30 cellular contexts compared by ENCODE assay signal in the genomic region with DNA sequence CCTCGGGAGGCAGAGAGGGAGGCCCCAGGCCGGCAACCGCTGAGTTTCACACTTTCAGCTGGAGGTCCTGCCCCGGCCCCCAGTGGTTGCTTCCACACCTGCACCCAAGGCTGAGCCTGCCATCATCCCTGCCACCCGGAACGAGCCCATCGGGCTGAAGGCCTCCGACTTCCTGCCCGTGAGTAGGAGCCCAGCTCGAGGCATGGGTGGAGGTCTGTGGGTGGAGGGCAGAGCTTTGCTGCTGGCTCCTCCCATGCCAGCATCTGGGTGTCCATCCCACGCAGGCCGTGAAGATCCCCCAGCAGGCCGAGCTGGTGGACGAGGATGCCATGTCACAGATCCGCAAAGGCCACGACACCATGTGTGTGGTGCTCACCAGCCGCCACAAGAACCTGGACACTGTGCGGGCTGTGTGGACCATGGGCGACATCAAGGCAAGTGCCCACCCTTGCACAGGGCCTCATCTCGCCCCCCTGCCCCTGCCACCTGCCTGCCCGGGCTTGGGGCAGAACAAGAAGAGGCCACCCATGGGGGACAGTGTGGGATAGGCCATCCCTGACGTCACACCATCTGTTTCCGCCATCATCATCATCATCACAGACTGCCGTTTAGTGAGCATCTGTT. TPM values are rescaled to one million over a fixed set of nuclear protein-coding genes. Genes with fewer than 3 reads are reported as not detected.
DNase-seq lines count a peak whose midpoint lies in the region; ATAC-seq, FAIRE-seq and TF ChIP-seq lines count a peak whose summit lies in the region.
"Had no signal": no experiment of that assay in that cellular context is flagged by ENCODE, and none has a peak within 500 bp of the region (broad histone marks: within the 10 kb centered on the region; RNA-seq: fewer than 3 reads in every experiment).

No MANE protein-coding gene starts in this region.

- H3K9ac ChIP-seq in K562 (ENCODE audit: insufficient read depth in 1 of 2, low read depth in 2 of 2, low read length in 2 of 2) (no peak overlapping the region), neural progenitor cell (no peak overlapping the region)
- H3K9ac ChIP-seq: KMS-11 had no signal

- WGBS in K562 (ENCODE audit: insufficient coverage, low coverage, missing lambda C conversion rate) = 92% methylated on average over 21 of the region's 24 CpGs

- no peak for TF ChIP-seq POLR2A in K562 (conservative IDR thresholded peaks at IDR 0.05)

- H3K4me3 ChIP-seq in A673 (ENCODE audit: low read depth, low read length, poor library complexity, severe bottlenecking) = no peak overlapping the region
- no peak overlapping the region for H3K4me3 ChIP-seq in GM12865 (ENCODE audit: low read depth, low read length)
- no peak overlapping the region for H3K4me3 ChIP-seq in K562
- H3K4me3 ChIP-seq in lower lobe of right lung = no peak overlapping the region
- H3K4me3 ChIP-seq in neural progenitor cell = no peak overlapping the region
- H3K4me3 ChIP-seq: Peyer's patch, SK-N-MC, thyroid gland had no signal

- no peak for ATAC-seq in K562
- ATAC-seq in lower lobe of right lung = no peak
- ATAC-seq: activated CD8-positive, alpha-beta memory T cell treated with anti-CD3 and anti-CD28 coated beads, Interleukin-2, amount 10 ng/mL, durations not matched to agents 7 days and 5 days; activated naive CD4-positive, alpha-beta T cell treated with anti-CD3 and anti-CD28 coated beads, Interleukin-2, amount 50 U/mL, for 72 hours; HCT116; left colon; stimulated activated naive CD8-positive, alpha-beta T cell treated with anti-CD3 and anti-CD28 coated beads, Interleukin-15, Interleukin-2, amounts not matched to agents 100 U/mL and 50 U/mL, for 24 hours had no signal

- POLR2A ChIA-PET in A673 (lab: Charles Lee; ENCODE audit: low non-redundant PET) (no interaction called here), K562 (lab: Yijun Ruan, JAX) (interaction anchor here (0.6 to 1.2 kb wide), 2 partner anchors 15 to 234 kb away, joined by 3 to 4 read pairs; no protein-coding TSS in a partner anchor)

- peaks cover 12% of the 10 kb centered on the region for H3K27me3 Mint-ChIP-seq in neural progenitor cell (ENCODE audit: insufficient read depth, low read depth)
- H3K27me3 Mint-ChIP-seq: activated CD4-positive, alpha-beta T cell treated with anti-CD3 and anti-CD28 coated beads, Interleukin-2, amount 10 ng/mL, durations not matched to agents 24 days and 14 days; activated CD8-positive, alpha-beta memory T cell treated with anti-CD3 and anti-CD28 coated beads, Interleukin-2, amount 10 ng/mL, durations not matched to agents 7 days and 5 days; naive B cell had no signal

- H3K27ac Mint-ChIP-seq in neural progenitor cell = no peak overlapping the region
- H3K27ac Mint-ChIP-seq: activated CD4-positive, alpha-beta T cell treated with anti-CD3 and anti-CD28 coated beads, Interleukin-2, amount 10 ng/mL, durations not matched to agents 24 days and 14 days; activated CD8-positive, alpha-beta memory T cell treated with anti-CD3 and anti-CD28 coated beads, Interleukin-2, amount 10 ng/mL, durations not matched to agents 7 days and 5 days; T-helper 2 cell treated with Interferon-gamma antibody and Interleukin-4, amounts not matched to agents 5 μg/mL and 100 μg/mL, for 36 hours had no signal

- H3K79me2 ChIP-seq in K562 (ENCODE audit: control insufficient read depth, insufficient read depth, low read length) = no peaks in the 10 kb centered on the region
- no peaks in the 10 kb centered on the region for H3K79me2 ChIP-seq in neural progenitor cell (ENCODE audit: low read depth)

- H3K4me2 ChIP-seq in K562 (ENCODE audit: insufficient read depth, low read length) (no peak overlapping the region), neural progenitor cell (no peak overlapping the region)
- H3K4me2 ChIP-seq: KMS-11 had no signal

- H3F3A ChIP-seq in neural progenitor cell (ENCODE audit: low read depth) = no peaks in the 10 kb centered on the region

- TF ChIP-seq CTCF in A673 (conservative IDR thresholded peaks at IDR 0.05; ENCODE audit: low read depth, low read length) (0 out of 2 replicates have a peak, but pooled peaks have one; percentile 19), GM12865 (IDR thresholded peaks at IDR 0.05; ENCODE audit: insufficient read depth, low read depth, low read length, missing control alignments) (peak; percentile 5), K562 (IDR thresholded peaks at IDR 0.05 in 2 of 3, conservative IDR thresholded peaks at IDR 0.05 in 1 of 3; ENCODE audit: insufficient read depth in 2 of 3, low read depth in 1 of 3, low read length in 3 of 3) (no peak), lower lobe of right lung (IDR thresholded peaks at IDR 0.05) (no peak), neural progenitor cell (IDR thresholded peaks at IDR 0.05) (no peak)

- CTCF ChIA-PET in A673 (lab: Charles Lee) (no interaction called here), K562 (lab: Yijun Ruan, JAX; ENCODE audit: low intra/inter-chr PET ratio) (no interaction called here)

- no peaks in the 10 kb centered on the region for H3K36me3 Mint-ChIP-seq in neural progenitor cell
- H3K36me3 Mint-ChIP-seq: activated CD8-positive, alpha-beta memory T cell treated with anti-CD3 and anti-CD28 coated beads, Interleukin-2, amount 10 ng/mL, durations not matched to agents 7 days and 5 days; activated naive CD4-positive, alpha-beta T cell treated with anti-CD3 and anti-CD28 coated beads, Interleukin-2, amount 50 U/mL, for 72 hours had no signal

- in situ Hi-C loops in K562 (cut with MboI) = loop anchor here (10.0 kb wide), 1 partner anchor 250 kb away; a partner anchor contains a TSS

- H3K9me3 Mint-ChIP-seq in neural progenitor cell = no peaks in the 10 kb centered on the region
- H3K9me3 Mint-ChIP-seq: activated CD4-positive, alpha-beta T cell treated with anti-CD3 and anti-CD28 coated beads, Interleukin-2, amount 10 ng/mL, durations not matched to agents 24 days and 14 days; activated naive CD4-positive, alpha-beta T cell treated with anti-CD3 and anti-CD28 coated beads, Interleukin-2, amount 50 U/mL, for 72 hours; naive B cell; T-helper 2 cell treated with Interferon-gamma antibody and Interleukin-4, amounts not matched to agents 5 μg/mL and 100 μg/mL, for 36 hours had no signal

- H2AFZ ChIP-seq in K562 (ENCODE audit: low read depth, low read length) = no peak overlapping the region
- H2AFZ ChIP-seq in neural progenitor cell (replicated peaks) = no peak overlapping the region

- H3K27me3 ChIP-seq in A673 (replicated peaks; ENCODE audit: insufficient read depth, low read depth, low read length, poor library complexity) = no peaks in the 10 kb centered on the region
- no peaks in the 10 kb centered on the region for H3K27me3 ChIP-seq in K562 (ENCODE audit: control insufficient read depth in 2 of 2, insufficient read depth in 2 of 2, low read length in 2 of 2)
- H3K27me3 ChIP-seq in lower lobe of right lung (ENCODE audit: low read depth) = no peaks in the 10 kb centered on the region
- no peaks in the 10 kb centered on the region for H3K27me3 ChIP-seq in neural progenitor cell
- H3K27me3 ChIP-seq: Peyer's patch, thyroid gland had no signal

- H3K36me3 ChIP-seq in A673 (ENCODE audit: insufficient read depth, low read length, poor library complexity, severe bottlenecking) = peaks cover 61% of the 10 kb centered on the region
- H3K36me3 ChIP-seq in K562 (ENCODE audit: control insufficient read depth, insufficient read depth, low read length) = peaks cover 78% of the 10 kb centered on the region; the same call in 2 of the 3 replicates
- H3K36me3 ChIP-seq in lower lobe of right lung = peaks cover 57% of the 10 kb centered on the region
- H3K36me3 ChIP-seq in neural progenitor cell = no peaks in the 10 kb centered on the region

- DNase-seq in A673 (ENCODE audit: low spot score) (no peak), GM12865 (ENCODE audit: low read depth) (no peak), K562 (ENCODE audit: extremely low read depth in 1 of 4, low spot score in 3 of 4) (no peak), lower lobe of right lung (peak; percentile 44), T-helper 9 cell (no peak), HUDEP-2 (lab: John Stamatoyannopoulos, UW; ENCODE audit: unreplicated experiment in 76 of 76) (no peak), NCI-H1417 treated with DMSO at 0.1 percent for 48 hours (lab: John Stamatoyannopoulos, UW) (no peak), neural progenitor cell (ENCODE audit: low spot score) (no peak)
- DNase-seq: activated CD4-positive, alpha-beta T cell treated with anti-CD3 and anti-CD28 coated beads, Interleukin-2, amount 10 ng/mL, durations not matched to agents 24 days and 14 days; activated CD8-positive, alpha-beta memory T cell treated with anti-CD3 and anti-CD28 coated beads, Interleukin-2, amount 10 ng/mL, durations not matched to agents 7 days and 5 days; anterior cingulate cortex; cerebellar nuclear complex; DMS79 treated with DMSO at 0.1 percent for 48 hours; head of caudate nucleus; left colon; naive B cell; NCI-H1694; NCI-H2171 treated with DMSO at 0.1 percent for 48 hours; NCI-H524; Peyer's patch; stimulated activated CD4-positive, alpha-beta T cell treated with anti-CD3 and anti-CD28 coated beads, Interleukin-4, amount 100 ng/mL, for 4 hours; stimulated activated naive CD8-positive, alpha-beta T cell treated with anti-CD3 and anti-CD28 coated beads, Interleukin-15, Interleukin-2, amounts not matched to agents 100 U/mL and 50 U/mL, for 24 hours; thyroid gland had no signal

- no peak for TF ChIP-seq EP300 in K562 (IDR thresholded peaks at IDR 0.05; ENCODE audit: low read length)

- H3K27ac ChIP-seq in A673 (ENCODE audit: low read depth, low read length, poor library complexity, severe bottlenecking) (no peak overlapping the region), K562 (ENCODE audit: extremely low read depth, low read depth, low read length) (no peak overlapping the region), lower lobe of right lung (no peak overlapping the region), neural progenitor cell (no peak overlapping the region)
- H3K27ac ChIP-seq: C4-2B, KMS-11, Peyer's patch, SK-N-MC, thyroid gland, VCaP had no signal

- intact Hi-C loops in A673 (cut with micrococcal nuclease; ENCODE audit: unreplicated experiment) (loop anchor here (5.0 to 10.0 kb wide), 4 partner anchors 92 to 247 kb away; a partner anchor contains a TSS), K562 (cut with micrococcal nuclease) (no loop called here), lower lobe of right lung (cut with DNase I) (no loop called here)

- FAIRE-seq in K562 (lab: Jason Lieb, UNC) = no peak

- peaks cover 28% of the 10 kb centered on the region for H3K4me1 ChIP-seq in A673 (ENCODE audit: insufficient read depth, low read length, poor library complexity, severe bottlenecking)
- peaks cover 0 to 54% of the 10 kb centered on the region in 2 experiments; a peak in 3 of 5 replicates for H3K4me1 ChIP-seq in K562 (replicated peaks in 1 of 2; ENCODE audit: control insufficient read depth in 2 of 2, insufficient read depth in 2 of 2, low read length in 2 of 2)
- H3K4me1 ChIP-seq in lower lobe of right lung = peaks cover 12% of the 10 kb centered on the region
- no peaks in the 10 kb centered on the region for H3K4me1 ChIP-seq in neural progenitor cell
- H3K4me1 ChIP-seq: Peyer's patch had no signal

- H3K4me3 Mint-ChIP-seq in neural progenitor cell = no peak overlapping the region
- H3K4me3 Mint-ChIP-seq: activated CD4-positive, alpha-beta T cell treated with anti-CD3 and anti-CD28 coated beads, Interleukin-2, amount 10 ng/mL, durations not matched to agents 24 days and 14 days; activated CD8-positive, alpha-beta memory T cell treated with anti-CD3 and anti-CD28 coated beads, Interleukin-2, amount 10 ng/mL, durations not matched to agents 7 days and 5 days; naive B cell; T-helper 2 cell treated with Interferon-gamma antibody and Interleukin-4, amounts not matched to agents 5 μg/mL and 100 μg/mL, for 36 hours had no signal

- peaks cover 4% of the 10 kb centered on the region for H4K20me1 ChIP-seq in K562 (replicated peaks; ENCODE audit: control insufficient read depth, insufficient read depth, low read length)
- H4K20me1 ChIP-seq in neural progenitor cell (ENCODE audit: low read depth) = no peaks in the 10 kb centered on the region

- no peak for TF ChIP-seq RAD21 in K562 (CRISPR knock-in tag; conservative IDR thresholded peaks at IDR 0.05 in 1 of 2, IDR thresholded peaks at IDR 0.05 in 1 of 2)

- BruUV-seq in A673 (replicated peaks; lab: Mats Ljungman, UMichigan) = no TSS peak
- BruUV-seq in K562 (replicated peaks; lab: Mats Ljungman, UMichigan) = no TSS peak

- H3K9me1 ChIP-seq in K562 (ENCODE audit: control insufficient read depth, insufficient read depth, low read length) = no peaks in the 10 kb centered on the region

- peaks cover 2% of the 10 kb centered on the region for H3K4me1 Mint-ChIP-seq in neural progenitor cell
- H3K4me1 Mint-ChIP-seq: activated CD4-positive, alpha-beta T cell treated with anti-CD3 and anti-CD28 coated beads, Interleukin-2, amount 10 ng/mL, durations not matched to agents 24 days and 14 days had no signal

- no peaks in the 10 kb centered on the region for H3K9me3 ChIP-seq in A673 (ENCODE audit: low read depth, low read length, poor library complexity, severe bottlenecking)
- H3K9me3 ChIP-seq in K562 (replicated peaks; ENCODE audit: control insufficient read depth, insufficient read depth, low read depth, low read length) = no peaks in the 10 kb centered on the region
- no peaks in the 10 kb centered on the region for H3K9me3 ChIP-seq in lower lobe of right lung
- H3K9me3 ChIP-seq in neural progenitor cell (ENCODE audit: low read depth) = no peaks in the 10 kb centered on the region
- H3K9me3 ChIP-seq: Peyer's patch, thyroid gland had no signal

RNA-seq across cellular contexts. Expression of a gene that starts 19.6 kb away (rescaled TPM):
- total RNA-seq in A673 (2021) (55.7 and 58.5 TPM in 2 replicates), K562 (2014; rRNA removed) (41.7 and 49.9 TPM in 2 replicates), K562 (2014; rRNA removed; fragmentation: Illumina TruSeq; extraction: Trizol) (11.0 and 12.4 TPM in 2 replicates), K562 (2015; rRNA removed; fragmentation: Illumina TruSeq; extraction: Trizol) (16.2 and 19.2 TPM in 2 replicates), K562 (2021) (50.2 and 52.6 TPM in 2 replicates), lower lobe of right lung (18.0 TPM), neural progenitor cell (ENCODE audit: low replicate concordance) (33.5 and 48.2 TPM in 2 replicates)
- 32.2 and 108 TPM in 2 replicates for total RNA-seq in K562 (2011; cell fraction: chromatin; rRNA removed; ENCODE audit: low replicate concordance)
- 85.9 and 107 TPM in 2 replicates for total RNA-seq in K562 (2011; cell fraction: nucleolus; rRNA removed)
- total RNA-seq in K562 (2011; cell fraction: nucleoplasm; rRNA removed) = 35.6 and 47.7 TPM in 2 replicates
- polyA plus RNA-seq in K562 (2011; rRNA removed) (21.9 and 35.8 TPM in 2 replicates), K562 (2014; fragmentation: Illumina TruSeq; extraction: Trizol) (34.2 and 55.7 TPM in 2 replicates), K562 (2014; fragmentation: Nextera tagmentation; extraction: Ambion mirVana) (1 to 10 TPM; 1.2 to 2.6 TPM), K562 (2014; rRNA removed) (39.6 and 48.0 TPM in 2 replicates)
- 23.3 and 42.8 TPM in 2 replicates for polyA plus RNA-seq in K562 (2011; cell fraction: cytosol; rRNA removed)
- 157 and 196 TPM in 2 replicates for polyA plus RNA-seq in K562 (2011; cell fraction: nucleus; rRNA removed)
- 32.5 and 46.3 TPM in 2 replicates for polyA plus RNA-seq in K562 (2012)
- 9.4 and 10.4 TPM in 2 replicates for polyA minus RNA-seq in K562 (2011; rRNA and poly(A)+ RNA removed)
- polyA minus RNA-seq in K562 (2011; cell fraction: cytosol; rRNA and poly(A)+ RNA removed) = 17.7 and 29.2 TPM in 2 replicates
- 35.1 and 38.8 TPM in 2 replicates for polyA minus RNA-seq in K562 (2011; cell fraction: nucleus; rRNA and poly(A)+ RNA removed)

RNA-seq across cellular contexts. Expression of a gene that starts 47.1 kb away (rescaled TPM):
- 198 and 201 TPM in 2 replicates for total RNA-seq in A673 (2021)
- 164 and 411 TPM in 2 replicates for total RNA-seq in K562 (2011; cell fraction: chromatin; rRNA removed; ENCODE audit: low replicate concordance)
- total RNA-seq in K562 (2011; cell fraction: nucleolus; rRNA removed) = 182 and 194 TPM in 2 replicates
- total RNA-seq in K562 (2011; cell fraction: nucleoplasm; rRNA removed) = 159 and 191 TPM in 2 replicates
- total RNA-seq in K562 (2014; rRNA removed) = 103 and 106 TPM in 2 replicates
- 19.0 and 22.9 TPM in 2 replicates for total RNA-seq in K562 (2014; rRNA removed; fragmentation: Illumina TruSeq; extraction: Trizol)
- total RNA-seq in K562 (2015; rRNA removed; fragmentation: Illumina TruSeq; extraction: Trizol) = 26.2 and 28.4 TPM in 2 replicates
- total RNA-seq in K562 (2021) = 94.5 and 105 TPM in 2 replicates
- polyA plus RNA-seq in K562 (2011; rRNA removed) = 53.3 and 63.5 TPM in 2 replicates
- 55.1 and 112 TPM in 2 replicates for polyA plus RNA-seq in K562 (2011; cell fraction: cytosol; rRNA removed)
- 117 and 212 TPM in 2 replicates for polyA plus RNA-seq in K562 (2011; cell fraction: nucleus; rRNA removed)
- 52.0 and 117 TPM in 2 replicates for polyA plus RNA-seq in K562 (2012)
- 20.2 and 47.1 TPM in 2 replicates for polyA plus RNA-seq in K562 (2014; fragmentation: Illumina TruSeq; extraction: Trizol)
- under 1 TPM; 0.23 to 0.96 TPM for polyA plus RNA-seq in K562 (2014; fragmentation: Nextera tagmentation; extraction: Ambion mirVana)
- 78.1 and 80.3 TPM in 2 replicates for polyA plus RNA-seq in K562 (2014; rRNA removed)
- 30.1 and 42.3 TPM in 2 replicates for polyA minus RNA-seq in K562 (2011; rRNA and poly(A)+ RNA removed)
- 44.9 and 52.3 TPM in 2 replicates for polyA minus RNA-seq in K562 (2011; cell fraction: cytosol; rRNA and poly(A)+ RNA removed)
- polyA minus RNA-seq in K562 (2011; cell fraction: nucleus; rRNA and poly(A)+ RNA removed) = 83.2 and 86.6 TPM in 2 replicates
- 70.9 TPM for total RNA-seq in lower lobe of right lung
- total RNA-seq in neural progenitor cell (ENCODE audit: low replicate concordance) = 0.28 and 1.6 TPM in 2 replicates

Comparison
In these comparisons a context has a peak if more than half of its experiments do, and no peak if none do; other contexts are left out.
1. CTCF ChIP-seq: peak in A673 (single experiment) and GM12865 (single experiment); none in K562 (0 of 3), lower lobe of right lung (single experiment) and neural progenitor cell (single experiment).